ENCODE assay signal across 15 cellular contexts in the genomic region with DNA sequence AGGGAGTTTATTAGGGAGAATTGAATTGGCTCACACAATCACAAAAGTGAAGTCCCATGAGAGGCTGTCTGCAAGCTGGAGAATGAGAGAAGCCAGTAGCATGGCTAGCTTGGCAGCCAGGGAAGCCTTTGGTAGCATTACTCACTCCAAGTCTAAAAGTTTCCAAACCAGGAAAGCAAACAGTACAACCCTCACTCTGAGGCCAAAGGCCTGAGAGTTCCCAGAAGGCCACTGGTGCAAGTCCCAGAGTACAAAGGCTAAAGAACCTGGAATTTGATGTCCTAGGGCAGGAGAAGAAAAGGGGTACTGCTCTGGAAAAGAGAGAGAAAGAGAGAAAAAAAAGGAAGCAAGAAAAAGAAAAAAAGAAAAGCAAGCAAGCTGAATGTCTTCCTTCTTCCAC.
A peak's percentile ranks its signal among the peaks of the same experiment; 100 is the strongest.
DNase-seq lines count a peak whose midpoint lies in the region; ATAC-seq lines count a peak whose summit lies in the region.
"Had no signal": no experiment of that assay in that cellular context is flagged by ENCODE, and none has a peak within 500 bp of the region (broad histone marks: within the 10 kb centered on the region; RNA-seq: fewer than 3 reads in every experiment).

No MANE protein-coding gene starts in this region.

- ATAC-seq in stimulated activated naive CD8-positive, alpha-beta T cell treated with anti-CD3 and anti-CD28 coated beads, Interleukin-15, Interleukin-2, amounts not matched to agents 100 U/mL and 50 U/mL, for 24 hours, result no peak
- no peak for ATAC-seq in GM19467 (IDR thresholded peaks at IDR 0.05; ENCODE audit: unreplicated experiment)

- no peaks in the 10 kb centered on the region for H3K9me3 ChIP-seq in neuronal stem cell (replicated peaks in 1 of 2; ENCODE audit: control insufficient read depth in 2 of 2, insufficient read depth in 1 of 2, low read depth in 1 of 2, low read length in 2 of 2)
- H3K9me3 ChIP-seq: suprapubic skin had no signal

- H3K27ac ChIP-seq in neuronal stem cell (replicated peaks; ENCODE audit: low read length), result no peak overlapping the region
- H3K27ac ChIP-seq: suprapubic skin had no signal

- H3K4me2 ChIP-seq in neuronal stem cell (ENCODE audit: insufficient read depth, low read length, poor library complexity, severe bottlenecking), result no peak overlapping the region

- no peak overlapping the region for H3K18ac ChIP-seq in neuronal stem cell (ENCODE audit: low read length)

- H2BK5ac ChIP-seq in neuronal stem cell (ENCODE audit: low read length), result no peak overlapping the region

- H2BK120ac ChIP-seq in neuronal stem cell (ENCODE audit: low read depth, low read length), result no peak overlapping the region

- peak overlapping the region; percentile 51 for H2AFZ ChIP-seq in neuronal stem cell (ENCODE audit: low read length)

- no peak overlapping the region for H3K4me3 ChIP-seq in neuronal stem cell (ENCODE audit: low read length in 2 of 2)
- H3K4me3 ChIP-seq: suprapubic skin had no signal

- peaks cover 3 to 4% of the 10 kb centered on the region in 2 donors for H3K4me1 ChIP-seq in neuronal stem cell (ENCODE audit: control insufficient read depth in 2 of 2, insufficient read depth in 1 of 2, low read depth in 1 of 2, low read length in 2 of 2)

- no peaks in the 10 kb centered on the region for H3K27me3 ChIP-seq in neuronal stem cell (ENCODE audit: control insufficient read depth in 3 of 3, insufficient read depth in 3 of 3, low read depth in 1 of 3, low read length in 3 of 3)
- H3K27me3 ChIP-seq: suprapubic skin had no signal

- no peak overlapping the region for H3K4ac ChIP-seq in neuronal stem cell (ENCODE audit: low read length)

- H3K23ac ChIP-seq in neuronal stem cell (ENCODE audit: low read depth, low read length, poor library complexity), result no peak overlapping the region

- H3K14ac ChIP-seq in neuronal stem cell (ENCODE audit: low read length), result no peak overlapping the region

- H3K79me1 ChIP-seq in neuronal stem cell (ENCODE audit: low read depth, low read length), result no peaks in the 10 kb centered on the region

- no peak overlapping the region for H4K91ac ChIP-seq in neuronal stem cell (ENCODE audit: low read depth, low read length, poor library complexity)

- H3K9ac ChIP-seq in neuronal stem cell (ENCODE audit: low read depth, low read length, poor library complexity), result no peak overlapping the region

- DNase-seq in AG08395 (ENCODE audit: low spot score) (peak; percentile 56), RPMI7951 (ENCODE audit: low read depth) (peak; percentile 55), fibroblast of the conjunctiva (ENCODE audit: low read depth) (peak; percentile 59), neuronal stem cell (ENCODE audit: low spot score) (no peak), HPDE6-E6E7 (ENCODE audit: extremely low spot score) (no peak), CD1c-positive myeloid dendritic cell (ENCODE audit: extremely low spot score) (no peak)
- no peak for DNase-seq in stimulated activated naive CD8-positive, alpha-beta T cell treated with anti-CD3 and anti-CD28 coated beads, Interleukin-15, Interleukin-2, amounts not matched to agents 100 U/mL and 50 U/mL, for 24 hours
- DNase-seq: ACHN; activated CD8-positive, alpha-beta memory T cell treated with anti-CD3 and anti-CD28 coated beads, Interleukin-2, amount 50 U/mL, for 4 hours; DMS79; MM.1S; NCI-H446 treated with DMSO at 0.1 percent for 48 hours; RPMI8226 had no signal

- no peaks in the 10 kb centered on the region for H3K36me3 ChIP-seq in neuronal stem cell (replicated peaks in 1 of 2; ENCODE audit: control insufficient read depth in 2 of 2, insufficient read depth in 2 of 2, low read length in 2 of 2)
- H3K36me3 ChIP-seq: suprapubic skin had no signal

- no peak overlapping the region for H2AK5ac ChIP-seq in neuronal stem cell (ENCODE audit: low read depth, low read length)

- H2BK15ac ChIP-seq in neuronal stem cell (ENCODE audit: low read length), result no peak overlapping the region

- H2BK12ac ChIP-seq in neuronal stem cell (ENCODE audit: low read length), result no peak overlapping the region

- H4K8ac ChIP-seq in neuronal stem cell (ENCODE audit: low read depth, low read length), result no peak overlapping the region

Comparison
In these comparisons a context has a peak if more than half of its experiments do, and no peak if none do; other contexts are left out.
1. DNase-seq: peak in AG08395 (single experiment), RPMI7951 (single experiment) and fibroblast of the conjunctiva (single experiment); none in neuronal stem cell (single experiment), HPDE6-E6E7 (single experiment), stimulated activated naive CD8-positive, alpha-beta T cell treated with anti-CD3 and anti-CD28 coated beads, Interleukin-15, Interleukin-2, amounts not matched to agents 100 U/mL and 50 U/mL, for 24 hours (single experiment) and CD1c-positive myeloid dendritic cell (single experiment).